26 cellular contexts compared by ENCODE assay signal in genomic region chr2:36734304-36734703, GRCh38. TPM values are rescaled to one million over a fixed set of nuclear protein-coding genes. Genes with fewer than 3 reads are reported as not detected.
DNase-seq lines count a peak whose midpoint lies in the region; ATAC-seq and TF ChIP-seq lines count a peak whose summit lies in the region.
"Had no signal": no experiment of that assay in that cellular context is flagged by ENCODE, and none has a peak within 500 bp of the region (broad histone marks: within the 10 kb centered on the region; RNA-seq: fewer than 3 reads in every experiment).

No MANE protein-coding gene starts in this region.

- H3K36me3 ChIP-seq in left ventricle myocardium inferior = peaks cover 6% of the 10 kb centered on the region
- H3K36me3 ChIP-seq: adrenal gland, cardiac muscle cell, upper lobe of left lung had no signal

- H3K4me3 ChIP-seq in left ventricle myocardium inferior = no peak overlapping the region
- H3K4me3 ChIP-seq: A549, adrenal gland, cardiac muscle cell, SK-N-MC, smooth muscle cell, upper lobe of left lung had no signal

- intact Hi-C loops in left ventricle myocardium superior (cut with micrococcal nuclease) = no loop called here
- intact Hi-C loops in left ventricle myocardium inferior (cut with micrococcal nuclease) = no loop called here
- intact Hi-C loops in sciatic nerve (cut with DNase I) = no loop called here

- H3K27ac ChIP-seq in left ventricle myocardium inferior (replicated peaks) = no peak overlapping the region
- H3K27ac ChIP-seq: A549, adrenal gland, cardiac muscle cell, SK-N-MC, upper lobe of left lung had no signal

- H3K9me3 ChIP-seq in left ventricle myocardium inferior (replicated peaks) = peaks cover 10% of the 10 kb centered on the region
- H3K9me3 ChIP-seq: adrenal gland had no signal

- H3K4me1 ChIP-seq in left ventricle myocardium inferior = no peaks in the 10 kb centered on the region
- H3K4me1 ChIP-seq: A549, adrenal gland had no signal

- H3K27me3 ChIP-seq in left ventricle myocardium inferior (ENCODE audit: low read depth) = no peaks in the 10 kb centered on the region
- H3K27me3 ChIP-seq: adrenal gland, cardiac muscle cell, upper lobe of left lung had no signal

- no peak for DNase-seq in left ventricle myocardium superior
- DNase-seq in left ventricle myocardium inferior = no peak
- peak; percentile 59 for DNase-seq in OCI-M1 (lab: John Stamatoyannopoulos, UW)
- DNase-seq in erythroblast (lab: John Stamatoyannopoulos, UW) = peak; percentile 2 to 10
- DNase-seq in sciatic nerve (ENCODE audit: low spot score) = no peak
- DNase-seq in NCI-H2196 (lab: John Stamatoyannopoulos, UW; ENCODE audit: unreplicated experiment) = no peak
- DNase-seq: activated CD4-positive, alpha-beta T cell treated with anti-CD3 and anti-CD28 coated beads for 4 hours; activated CD8-positive, alpha-beta memory T cell treated with anti-CD3 and anti-CD28 coated beads for 24 hours; activated T-cell treated with anti-CD3 and anti-CD28 coated beads, Interleukin-2, amount 50 U/mL, for 24 hours; adrenal gland; CD8-positive, alpha-beta memory T cell; endodermal cell; GDM1; MM.1S; NCI-H187; NCI-H69; RPMI8226; T-helper 17 cell had no signal

- peak; percentile 58 for ATAC-seq in left ventricle myocardium superior
- peak; percentile 41 for ATAC-seq in sciatic nerve
- ATAC-seq in HG03139 (IDR thresholded peaks at IDR 0.05; ENCODE audit: unreplicated experiment) = no peak
- ATAC-seq in GM21390 (IDR thresholded peaks at IDR 0.05; ENCODE audit: unreplicated experiment) = no peak
- ATAC-seq: A549, T-helper 17 cell had no signal

- no peak for TF ChIP-seq POLR2A in erythroblast (IDR thresholded peaks at IDR 0.05; ENCODE audit: low read length)

- TF ChIP-seq CTCF in left ventricle myocardium inferior (IDR thresholded peaks at IDR 0.05; ENCODE audit: borderline replicate concordance) = no peak

RNA-seq across cellular contexts. Expression of gene VIT, which starts 37.8 kb away (rescaled TPM):
- total RNA-seq in left ventricle myocardium superior (13.3 TPM), left ventricle myocardium inferior (8.5 TPM), sciatic nerve (67.9 TPM)
- total RNA-seq: B cell; cardiac muscle cell; CD8-positive, alpha-beta memory T cell; T-helper 17 cell had no signal

Comparison
In these comparisons a context has a peak if more than half of its experiments do, and no peak if none do; other contexts are left out.
1. ATAC-seq: peak in left ventricle myocardium superior (single experiment) and sciatic nerve (single experiment); none in HG03139 (single experiment) and GM21390 (single experiment).
2. DNase-seq: peak in OCI-M1 (single experiment) and erythroblast (2 of 2); none in left ventricle myocardium superior (single experiment), left ventricle myocardium inferior (single experiment), sciatic nerve (single experiment) and NCI-H2196 (single experiment).